8 cellular contexts compared by ENCODE assay signal in genomic region chr11:46363031-46363407, GRCh38. TPM values are rescaled to one million over a fixed set of nuclear protein-coding genes. Genes with fewer than 3 reads are reported as not detected.
DNase-seq lines count a peak whose midpoint lies in the region; ATAC-seq and TF ChIP-seq lines count a peak whose summit lies in the region.

No MANE protein-coding gene starts in this region.

- H3K36me3 Mint-ChIP-seq in CD14-positive monocyte: peaks cover 18 to 46% of the 10 kb centered on the region in 2 donors

- H3K4me1 Mint-ChIP-seq in CD14-positive monocyte: peaks cover 56% of the 10 kb centered on the region

- H3K9me3 ChIP-seq in breast epithelium: no peaks in the 10 kb centered on the region
- H3K9me3 ChIP-seq in left lung: no peaks in the 10 kb centered on the region
- H3K9me3 ChIP-seq in tibial nerve: no peaks in the 10 kb centered on the region

- H3K4me1 ChIP-seq in breast epithelium (peaks cover 22 to 29% of the 10 kb centered on the region in 2 donors), left lung (peaks cover 20 to 85% of the 10 kb centered on the region in 2 donors), tibial nerve (peaks cover 0 to 63% (median 39%) of the 10 kb centered on the region in 4 donors)

- no peaks in the 10 kb centered on the region for H3K9me3 Mint-ChIP-seq in CD14-positive monocyte

- TF ChIP-seq EP300 in tibial nerve (IDR thresholded peaks at IDR 0.05): no peak

- H3K4me3 ChIP-seq in breast epithelium: peak overlapping the region in 2 of 3 donors; percentile 2 to 50
- peak overlapping the region in 1 of 2 donors; percentile 38 for H3K4me3 ChIP-seq in left lung
- peak overlapping the region in 1 of 4 donors; percentile 12 for H3K4me3 ChIP-seq in tibial nerve

- TF ChIP-seq CTCF in CD14-positive monocyte (IDR thresholded peaks at IDR 0.05) (no peak), breast epithelium (IDR thresholded peaks at IDR 0.05) (no peak), left lung (IDR thresholded peaks at IDR 0.05) (no peak), tibial nerve (IDR thresholded peaks at IDR 0.05) (no peak)

- TF ChIP-seq POLR2A in breast epithelium (IDR thresholded peaks at IDR 0.05) (no peak), tibial nerve (IDR thresholded peaks at IDR 0.05) (no peak)

- intact Hi-C loops in CD14-positive monocyte (cut with micrococcal nuclease) (no loop called here), breast epithelium (cut with DNase I; ENCODE audit: low total_unique reads) (no loop called here), left lung (cut with DNase I) (no loop called here)

- DNase-seq in CD14-positive monocyte (ENCODE audit: low spot score) (peak; percentile 94), NCI-H2196 treated with DMSO at 0.1 percent for 48 hours (lab: John Stamatoyannopoulos, UW; ENCODE audit: unreplicated experiment) (peak; percentile 85), breast epithelium (ENCODE audit: low spot score in 2 of 2) (peak; percentile 70 to 77), left lung (peak; percentile 81 to 91), tibial nerve (ENCODE audit: low spot score in 2 of 2) (peak in 1 of 2 donors; percentile 41), SK-N-DZ (ENCODE audit: low spot score) (no peak)

- H3K36me3 ChIP-seq in breast epithelium: no peaks in the 10 kb centered on the region
- H3K36me3 ChIP-seq in left lung: peaks cover 0 to 28% of the 10 kb centered on the region in 2 donors
- no peaks in the 10 kb centered on the region for H3K36me3 ChIP-seq in tibial nerve

- H3K4me3 Mint-ChIP-seq in CD14-positive monocyte: peak overlapping the region; percentile 9 to 51

- H3K27ac ChIP-seq in breast epithelium (peak overlapping the region; percentile 90 to 98), left lung (peak overlapping the region; percentile 72 to 94), tibial nerve (peak overlapping the region in 3 of 4 donors; percentile 6 to 84 (median 83))

- 43 to 58% methylated on average over 5 to 9 of the region's 9 CpGs for WGBS in tibial nerve, 2 donors

- peak overlapping the region; percentile 92 to 98 (median 96) for H3K27ac Mint-ChIP-seq in CD14-positive monocyte

- H3K27me3 ChIP-seq in breast epithelium (no peaks in the 10 kb centered on the region), left lung (no peaks in the 10 kb centered on the region), tibial nerve (no peaks in the 10 kb centered on the region)

- peaks cover 0 to 5% (median 3%) of the 10 kb centered on the region in 3 donors for H3K27me3 Mint-ChIP-seq in CD14-positive monocyte (ENCODE audit: low read depth in 3 of 3)

- ATAC-seq in left lung: peak; percentile 71
- no peak for ATAC-seq in GM21367 (IDR thresholded peaks at IDR 0.05; ENCODE audit: unreplicated experiment)
- ATAC-seq in HG03460 (IDR thresholded peaks at IDR 0.05; ENCODE audit: unreplicated experiment): no peak

RNA-seq across cellular contexts. Expression of gene DGKZ, which starts 15.8 kb away (rescaled TPM):
- 10 to 100 TPM; 30.4 to 33.4 TPM for polyA plus RNA-seq in CD14-positive monocyte
- total RNA-seq in breast epithelium: 10 to 100 TPM; 42.3 to 46.5 (median 46.2) TPM
- total RNA-seq in left lung: 10 to 100 TPM; 40.5 to 65.1 TPM
- total RNA-seq in tibial nerve: 100 to 1,000 TPM in 1 of 4 donors, 10 to 100 TPM in 3; 41.2 to 105 (median 49.6) TPM
- 54.5 and 58.7 TPM in 2 replicates for polyA plus RNA-seq in SK-N-DZ (2014; cell fraction: cytosol; rRNA removed)
- polyA plus RNA-seq in SK-N-DZ (2014; cell fraction: nucleus; rRNA removed): 148 and 162 TPM in 2 replicates

RNA-seq across cellular contexts. Expression of gene MDK, which starts 18.4 kb away (rescaled TPM):
- not detected for polyA plus RNA-seq in CD14-positive monocyte
- 100 to 1,000 TPM in 1 of 3 donors, 10 to 100 TPM in 2; 20.5 to 115 (median 54.7) TPM for total RNA-seq in breast epithelium
- total RNA-seq in left lung: 100 to 1,000 TPM in 1 of 2 donors, 10 to 100 TPM in 1; 15.4 to 121 TPM
- 100 to 1,000 TPM in 1 of 4 donors, 10 to 100 TPM in 3; 48.1 to 107 (median 57.3) TPM for total RNA-seq in tibial nerve
- 2,839 and 3,450 TPM in 2 replicates for polyA plus RNA-seq in SK-N-DZ (2014; cell fraction: cytosol; rRNA removed)
- polyA plus RNA-seq in SK-N-DZ (2014; cell fraction: nucleus; rRNA removed): 2,101 and 2,397 TPM in 2 replicates

RNA-seq across cellular contexts. Expression of gene CHRM4, which starts 28.6 kb away (rescaled TPM):
- polyA plus RNA-seq in CD14-positive monocyte: under 1 TPM in 1 of 2 donors, not detected in 1; 0.15 TPM
- total RNA-seq in breast epithelium: 1 to 10 TPM in 1 of 3 donors, under 1 TPM in 1, not detected in 1; 0.66 to 1.1 TPM
- not detected for total RNA-seq in left lung
- total RNA-seq in tibial nerve: 1 to 10 TPM in 1 of 4 donors, not detected in 3; 1.2 TPM
- polyA plus RNA-seq in SK-N-DZ (2014; cell fraction: cytosol; rRNA removed): 2.3 and 4.6 TPM in 2 replicates
- polyA plus RNA-seq in SK-N-DZ (2014; cell fraction: nucleus; rRNA removed): 1.6 and 2.3 TPM in 2 replicates
